ENCODE assay signal across 9 cellular contexts in genomic region chr6:99458319-99458718, GRCh38. TPM values are rescaled to one million over a fixed set of nuclear protein-coding genes. Genes with fewer than 3 reads are reported as not detected.
DNase-seq lines count a peak whose midpoint lies in the region; ATAC-seq and TF ChIP-seq lines count a peak whose summit lies in the region.
"Had no signal": no experiment of that assay in that cellular context is flagged by ENCODE, and none has a peak within 500 bp of the region (broad histone marks: within the 10 kb centered on the region; RNA-seq: fewer than 3 reads in every experiment).

No MANE protein-coding gene starts in this region.

- no peaks in the 10 kb centered on the region for H3K79me2 ChIP-seq in PC-9 (ENCODE audit: low read depth)

- no peak for TF ChIP-seq POLR2A in lower leg skin (IDR thresholded peaks at IDR 0.05)

- 0 out of 2 replicates have a peak, but pooled peaks cover 3% of the 10 kb centered on the region for H3K36me3 ChIP-seq in PC-9 (ENCODE audit: low read depth)

- H3K9me3 Mint-ChIP-seq in activated T-helper 17 cell treated with anti-CD3 and anti-CD28 coated beads, Interleukin-2, amount 50 U/mL, for 72 hours, result peaks cover 7% of the 10 kb centered on the region

- no TSS peak for BruUV-seq in PC-9 (replicated peaks; lab: Mats Ljungman, UMichigan)

- no peak overlapping the region for H3K27ac ChIP-seq in PC-9

- H3K4me2 ChIP-seq in PC-9, result no peak overlapping the region

- H3K27me3 Mint-ChIP-seq in activated T-helper 17 cell treated with anti-CD3 and anti-CD28 coated beads, Interleukin-2, amount 50 U/mL, for 72 hours, result no peaks in the 10 kb centered on the region
- H3K27me3 Mint-ChIP-seq: activated naive CD4-positive, alpha-beta T cell treated with anti-CD3 and anti-CD28 coated beads, Interleukin-2, amount 50 U/mL, for 24 hours had no signal

- no peaks in the 10 kb centered on the region for H4K20me1 ChIP-seq in PC-9 (ENCODE audit: insufficient read depth)

- 91 to 96% methylated on average over 2 of the region's 2 CpGs for WGBS in lower leg skin, 2 donors

- POLR2A ChIA-PET in PC-9 (lab: Charles Lee; ENCODE audit: unreplicated experiment), result no interaction called here

- TF ChIP-seq CTCF in AG09319 (IDR thresholded peaks at IDR 0.05; ENCODE audit: low read depth, low read length) (peak; percentile 27), PC-9 (conservative IDR thresholded peaks at IDR 0.05) (peak; percentile 52; the same call in 1 of the 2 replicates), foreskin fibroblast (IDR thresholded peaks at IDR 0.05; ENCODE audit: low read depth, low read length) (peak; percentile 24), lower leg skin (IDR thresholded peaks at IDR 0.05) (no peak)

- H3K4me1 ChIP-seq in PC-9 (replicated peaks; ENCODE audit: insufficient read depth), result no peaks in the 10 kb centered on the region

- H3K36me3 Mint-ChIP-seq in activated T-helper 17 cell treated with anti-CD3 and anti-CD28 coated beads, Interleukin-2, amount 50 U/mL, for 72 hours (ENCODE audit: low read depth), result peaks cover 38% of the 10 kb centered on the region

- peaks cover 3% of the 10 kb centered on the region for H3K4me1 Mint-ChIP-seq in activated T-helper 17 cell treated with anti-CD3 and anti-CD28 coated beads, Interleukin-2, amount 50 U/mL, for 72 hours
- H3K4me1 Mint-ChIP-seq: activated naive CD4-positive, alpha-beta T cell treated with anti-CD3 and anti-CD28 coated beads, Interleukin-2, amount 50 U/mL, for 24 hours had no signal

- H3K27ac Mint-ChIP-seq in activated T-helper 17 cell treated with anti-CD3 and anti-CD28 coated beads, Interleukin-2, amount 50 U/mL, for 72 hours, result no peak overlapping the region
- H3K27ac Mint-ChIP-seq: activated naive CD4-positive, alpha-beta T cell treated with anti-CD3 and anti-CD28 coated beads, Interleukin-2, amount 50 U/mL, for 24 hours had no signal

- no peaks in the 10 kb centered on the region for H3K9me2 ChIP-seq in PC-9 (ENCODE audit: insufficient read depth)

- H3K4me3 Mint-ChIP-seq in activated T-helper 17 cell treated with anti-CD3 and anti-CD28 coated beads, Interleukin-2, amount 50 U/mL, for 72 hours, result no peak overlapping the region
- H3K4me3 Mint-ChIP-seq: activated naive CD4-positive, alpha-beta T cell treated with anti-CD3 and anti-CD28 coated beads, Interleukin-2, amount 50 U/mL, for 24 hours had no signal

- H3F3A ChIP-seq in PC-9 (ENCODE audit: insufficient read depth, low read depth), result no peaks in the 10 kb centered on the region

- peaks cover 20% of the 10 kb centered on the region; the same call in 1 of the 2 replicates for H3K9me3 ChIP-seq in PC-9 (ENCODE audit: insufficient read depth, low read depth)

- H2AFZ ChIP-seq in PC-9, result no peak overlapping the region

- ATAC-seq in GM18909 (IDR thresholded peaks at IDR 0.05; ENCODE audit: poor library complexity, unreplicated experiment) (peak; percentile 55), GM18502 (IDR thresholded peaks at IDR 0.05; ENCODE audit: poor library complexity, unreplicated experiment) (no peak), GM18867 (IDR thresholded peaks at IDR 0.05; ENCODE audit: unreplicated experiment) (no peak)
- ATAC-seq in activated T-helper 17 cell treated with anti-CD3 and anti-CD28 coated beads, Interleukin-2, amount 50 U/mL, for 72 hours (replicated peaks), result no peak

- intact Hi-C loops in PC-9 (cut with micrococcal nuclease; ENCODE audit: unreplicated experiment) (no loop called here), lower leg skin (cut with DNase I; ENCODE audit: low total_unique reads) (no loop called here)

- no peaks in the 10 kb centered on the region for H3K27me3 ChIP-seq in PC-9 (ENCODE audit: insufficient read depth, low read depth)

- DNase-seq in AG09319 (ENCODE audit: extremely low read depth, low read depth) (no peak), PC-9 (no peak), foreskin fibroblast (peak in 1 of 2 donors; percentile 36), lower leg skin (ENCODE audit: low spot score in 2 of 2) (no peak)

- CTCF ChIA-PET in PC-9 (lab: Charles Lee), result no interaction called here

- H3K4me3 ChIP-seq in PC-9 (no peak overlapping the region), foreskin fibroblast (ENCODE audit: low read depth in 1 of 2, low read length in 2 of 2) (no peak overlapping the region), lower leg skin (ENCODE audit: low read depth, poor library complexity, severe bottlenecking) (no peak overlapping the region)

RNA-seq across cellular contexts. Expression of gene PNISR, which starts 33.2 kb away (rescaled TPM):
- total RNA-seq in PC-9 (2021) (104 and 110 TPM in 2 replicates), lower leg skin (100 to 1,000 TPM in 1 of 4 donors, 10 to 100 TPM in 3; 52.3 to 101 (median 56.5) TPM)
- total RNA-seq in activated T-helper 17 cell treated with anti-CD3 and anti-CD28 coated beads, Interleukin-2, amount 50 U/mL, for 72 hours, result 100 to 1,000 TPM; 115 to 288 TPM

RNA-seq across cellular contexts. Expression of gene USP45, which starts 56.9 kb away (rescaled TPM):
- total RNA-seq in PC-9 (2021), result 9.7 and 9.9 TPM in 2 replicates
- total RNA-seq in lower leg skin, result 10 to 100 TPM in 2 of 4 donors, 1 to 10 TPM in 2; 4.7 to 12.3 (median 10.0) TPM
- total RNA-seq in activated T-helper 17 cell treated with anti-CD3 and anti-CD28 coated beads, Interleukin-2, amount 50 U/mL, for 72 hours, result 10 to 100 TPM in 1 of 2 donors, 1 to 10 TPM in 1; 9.3 to 12.4 TPM

Comparison
In these comparisons a context has a peak if more than half of its experiments do, and no peak if none do; other contexts are left out.
1. CTCF ChIP-seq: peak in AG09319 (single experiment), PC-9 (single experiment) and foreskin fibroblast (single experiment); none in lower leg skin (0 of 3).